In genomic region chr10:67883710-67884312, GRCh38 we compare ENCODE assay signal across 8 cellular contexts. TPM values are rescaled to one million over a fixed set of nuclear protein-coding genes. Genes with fewer than 3 reads are reported as not detected.
DNase-seq lines count a peak whose midpoint lies in the region; ATAC-seq and TF ChIP-seq lines count a peak whose summit lies in the region.

No MANE protein-coding gene starts in this region.

- CTCF ChIA-PET in BJ (lab: Yijun Ruan, JAX) = interaction anchor here (0.8 to 1.7 kb wide), 4 partner anchors 18 to 28 kb away, joined by 3 to 4 read pairs (median 3); no protein-coding TSS in a partner anchor

- H3K4me3 ChIP-seq in BJ (ENCODE audit: low read depth, low read length) (peak overlapping the region; percentile 67), Karpas-422 (ENCODE audit: low read length) (peak overlapping the region; percentile 90), coronary artery (peak overlapping the region; percentile 96), mucosa of rectum (ENCODE audit: low read length in 2 of 2) (peak overlapping the region; percentile 80 to 94)

- H3K27ac ChIP-seq in Karpas-422 (ENCODE audit: low read length) = 0 out of 2 replicates have a peak overlapping the region, but pooled peaks have one; percentile 25
- H3K27ac ChIP-seq in coronary artery = peak overlapping the region; percentile 87 to 99
- peak overlapping the region; percentile 88 to 91 for H3K27ac ChIP-seq in mucosa of rectum (ENCODE audit: low read depth in 2 of 2, low read length in 2 of 2)

- H3K4me2 ChIP-seq in Karpas-422 (ENCODE audit: low read depth, low read length, poor library complexity, severe bottlenecking) = peak overlapping the region; percentile 81

- peak overlapping the region; percentile 84 for H3K9ac ChIP-seq in Karpas-422 (ENCODE audit: low read length)
- peak overlapping the region; percentile 55 to 84 for H3K9ac ChIP-seq in mucosa of rectum (ENCODE audit: low read depth in 1 of 2, low read length in 2 of 2)

- H3K36me3 ChIP-seq in BJ (ENCODE audit: control insufficient read depth, insufficient read depth, low read length) = peaks cover 5% of the 10 kb centered on the region
- peaks cover 17% of the 10 kb centered on the region for H3K36me3 ChIP-seq in Karpas-422 (ENCODE audit: insufficient read depth, low read length)
- peaks cover 12 to 14% of the 10 kb centered on the region in 2 donors for H3K36me3 ChIP-seq in mucosa of rectum (ENCODE audit: control insufficient read depth in 2 of 2, insufficient read depth in 2 of 2, low read length in 2 of 2)

- 0 out of 2 replicates have a peak, but pooled peaks cover 3% of the 10 kb centered on the region for H4K20me1 ChIP-seq in Karpas-422 (ENCODE audit: insufficient read depth, low read depth, low read length)

- H3K4me1 ChIP-seq in Karpas-422 (ENCODE audit: low read length) = peaks cover 15% of the 10 kb centered on the region
- peaks cover 2 to 9% of the 10 kb centered on the region in 2 donors for H3K4me1 ChIP-seq in mucosa of rectum (ENCODE audit: control insufficient read depth in 2 of 2, insufficient read depth in 2 of 2, low read length in 2 of 2)

- no peak for TF ChIP-seq CTCF in BJ (IDR thresholded peaks at IDR 0.05; ENCODE audit: insufficient read depth, low read depth, low read length)
- TF ChIP-seq CTCF in coronary artery (IDR thresholded peaks at IDR 0.05) = no peak

- no peaks in the 10 kb centered on the region for H3K9me2 ChIP-seq in Karpas-422 (replicated peaks; ENCODE audit: insufficient read depth, low read length)

- no peaks in the 10 kb centered on the region for H3K27me3 ChIP-seq in BJ (ENCODE audit: control insufficient read depth, insufficient read depth, low read length)
- no peaks in the 10 kb centered on the region for H3K27me3 ChIP-seq in Karpas-422 (ENCODE audit: low read length)
- no peaks in the 10 kb centered on the region for H3K27me3 ChIP-seq in mucosa of rectum (ENCODE audit: control insufficient read depth in 2 of 2, insufficient read depth in 2 of 2, low read length in 2 of 2)

- peak overlapping the region; percentile 90 for H2AFZ ChIP-seq in Karpas-422 (ENCODE audit: low read length)

- ATAC-seq in GM21723 (IDR thresholded peaks at IDR 0.05; ENCODE audit: unreplicated experiment) = no peak

- no peak for DNase-seq in BJ (ENCODE audit: low read depth)
- no peak for DNase-seq in Karpas-422
- DNase-seq in coronary artery (ENCODE audit: low spot score) = no peak
- no peak for DNase-seq in NCI-H1417 (lab: John Stamatoyannopoulos, UW)
- DNase-seq in SW480 (ENCODE audit: low spot score) = no peak
- no peak for DNase-seq in KG1 (lab: John Stamatoyannopoulos, UW)

- H3K9me3 ChIP-seq in Karpas-422 (ENCODE audit: low read length) (no peaks in the 10 kb centered on the region), mucosa of rectum (ENCODE audit: control insufficient read depth in 2 of 2, low read length in 2 of 2) (no peaks in the 10 kb centered on the region)

- H3K79me2 ChIP-seq in Karpas-422 (ENCODE audit: low read length) = peaks cover 37% of the 10 kb centered on the region

- POLR2A ChIA-PET in BJ (lab: Charles Lee) = interaction anchor here (0.9 kb wide), 1 partner anchor 12 kb away, joined by 3 read pairs; no protein-coding TSS in a partner anchor

RNA-seq across cellular contexts. Expression of gene SIRT1, which starts 0.6 kb away (rescaled TPM):
- 4.8 and 10.1 TPM in 2 replicates for polyA plus RNA-seq in BJ (2011; rRNA removed)
- polyA minus RNA-seq in BJ (2011; rRNA and poly(A)+ RNA removed) = 2.6 and 2.7 TPM in 2 replicates
- 14.9 and 29.0 TPM in 2 replicates for total RNA-seq in Karpas-422 (2014; rRNA removed; shearing (Covaris generic); ENCODE audit: low replicate concordance)

RNA-seq across cellular contexts. Expression of gene DNAJC12, which starts 45.8 kb away (rescaled TPM):
- polyA plus RNA-seq in BJ (2011; rRNA removed) = 0.13 and 0.42 TPM in 2 replicates
- polyA minus RNA-seq in BJ (2011; rRNA and poly(A)+ RNA removed) = not detected in 2 replicates
- total RNA-seq in Karpas-422 (2014; rRNA removed; shearing (Covaris generic); ENCODE audit: low replicate concordance) = 52.2 and 72.8 TPM in 2 replicates

Comparison
In these comparisons a context has a peak if more than half of its experiments do, and no peak if none do; other contexts are left out.
1. H3K27ac ChIP-seq: peak in every context shown above with its lines; median percentile 93 in coronary artery; 90 in mucosa of rectum; 25 in Karpas-422.